Comparison of ENCODE assay signal across 8 cellular contexts in the genomic region with DNA sequence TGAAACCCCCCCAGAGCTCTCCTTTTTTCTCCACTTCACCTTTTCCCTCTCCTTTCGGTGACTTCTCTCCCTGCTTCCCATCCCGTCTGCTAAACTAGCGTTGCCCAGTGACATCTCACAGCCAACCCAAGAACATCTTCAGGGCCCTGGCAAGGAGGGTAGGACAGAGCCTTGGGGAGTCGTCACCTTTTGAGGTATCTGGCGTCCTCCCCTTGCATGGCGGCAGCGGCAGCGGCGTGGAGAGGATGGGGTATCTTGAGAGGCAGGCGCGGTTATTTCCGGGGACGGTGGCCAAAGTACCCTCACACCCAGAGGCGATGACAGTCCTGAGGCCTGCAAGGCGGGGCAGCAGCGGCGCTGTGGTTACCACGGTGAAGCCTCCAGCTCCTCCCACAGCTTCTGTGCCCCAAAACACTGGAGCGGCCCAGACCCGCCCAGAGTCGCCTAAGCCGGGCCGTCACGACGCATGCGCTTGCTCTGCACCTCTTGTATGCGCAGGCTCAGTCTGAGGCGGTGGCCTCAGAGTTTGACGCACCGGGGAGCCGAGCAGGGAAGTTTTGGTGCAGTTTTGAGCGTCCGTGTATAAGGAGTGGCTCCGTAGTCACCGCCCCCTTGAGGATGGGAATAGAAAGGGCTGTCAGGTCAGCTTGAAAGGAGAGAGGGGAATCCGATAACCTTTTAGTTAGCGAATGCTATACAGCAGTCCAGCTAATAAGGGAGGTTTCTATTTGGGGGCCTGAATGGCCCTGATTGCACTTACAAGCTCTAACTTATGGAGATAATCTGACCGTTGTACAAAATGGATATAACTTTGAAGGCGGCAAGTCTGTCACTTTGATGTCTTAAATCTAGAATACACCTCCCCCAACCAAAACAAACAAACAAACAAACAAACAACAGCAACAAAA. TPM values are rescaled to one million over a fixed set of nuclear protein-coding genes. Genes with fewer than 3 reads are reported as not detected.
DNase-seq lines count a peak whose midpoint lies in the region; ATAC-seq and TF ChIP-seq lines count a peak whose summit lies in the region.

A gene (minus strand): TSS at position 446 of the 908 bp plus-strand sequence. CDS start 228 bp downstream, at position 218.

- intact Hi-C loops in heart right ventricle (cut with DNase I) (loop anchor here in 5 of 10 donors (1.0 to 10.0 kb wide), 9 partner anchors 68 to 460 kb away; a partner anchor contains a TSS), posterior vena cava (cut with DNase I) (no loop called here)

- H3K36me3 ChIP-seq in heart right ventricle, result peaks cover 0 to 14% (median 0%) of the 10 kb centered on the region in 9 donors

- 0 to 1% methylated on average over 39 of the region's 39 CpGs for WGBS in heart right ventricle, 2 donors

- peak; percentile 99 for ATAC-seq in HG02840 (IDR thresholded peaks at IDR 0.05; ENCODE audit: low FRiP score, unreplicated experiment)
- peak; percentile 99 to 100 (median 100) for ATAC-seq in heart right ventricle

- peak; percentile 91 for DNase-seq in NCI-H1436 treated with DMSO at 0.1 percent for 48 hours (lab: John Stamatoyannopoulos, UW)
- DNase-seq in T-helper 1 cell, result peak; percentile 91 to 99 (median 94)
- DNase-seq in amniotic epithelial cell (ENCODE audit: low read depth), result peak; percentile 95
- peak; percentile 98 for DNase-seq in heart right ventricle
- DNase-seq in posterior vena cava (ENCODE audit: low spot score), result peak; percentile 99
- peak; percentile 97 for DNase-seq in ureter (ENCODE audit: low spot score)

- no peaks in the 10 kb centered on the region for H3K27me3 ChIP-seq in heart right ventricle

- peak within 1 kb of the TSS; percentile 73 for H3K4me3 ChIP-seq in GM12875 (ENCODE audit: low read depth, low read length)
- peak within 1 kb of the TSS; percentile 59 to 85 (median 75) for H3K4me3 ChIP-seq in heart right ventricle

- peak within 1 kb of the TSS; percentile 78 to 95 (median 88) for H3K27ac ChIP-seq in heart right ventricle

- TF ChIP-seq CTCF in GM12875 (IDR thresholded peaks at IDR 0.05; ENCODE audit: borderline replicate concordance, insufficient read depth, low read depth, low read length) (peak; percentile 49; the same call in 1 of the 2 replicates), heart right ventricle (IDR thresholded peaks at IDR 0.05) (peak in 8 of 9 donors; percentile 40 to 80 (median 64))

- peaks cover 0 to 39% (median 10%) of the 10 kb centered on the region in 11 donors for H3K9me3 ChIP-seq in heart right ventricle

- peaks cover 0 to 35% (median 27%) of the 10 kb centered on the region in 9 donors for H3K4me1 ChIP-seq in heart right ventricle

RNA-seq across cellular contexts. Expression of the gene that starts here (rescaled TPM):
- total RNA-seq in heart right ventricle (10 to 100 TPM; 30.9 to 84.0 (median 60.6) TPM), posterior vena cava (10 to 100 TPM; 27.7 to 31.4 TPM), ureter (25.9 TPM)
- 10 to 100 TPM; 16.5 to 41.4 TPM for polyA plus RNA-seq in heart right ventricle

Comparison
In these comparisons a context has a peak if more than half of its experiments do, and no peak if none do; other contexts are left out.
1. Peak in every context shown above with its lines: DNase-seq, ATAC-seq, H3K4me3 ChIP-seq and H3K27ac ChIP-seq.